In the genomic region with DNA sequence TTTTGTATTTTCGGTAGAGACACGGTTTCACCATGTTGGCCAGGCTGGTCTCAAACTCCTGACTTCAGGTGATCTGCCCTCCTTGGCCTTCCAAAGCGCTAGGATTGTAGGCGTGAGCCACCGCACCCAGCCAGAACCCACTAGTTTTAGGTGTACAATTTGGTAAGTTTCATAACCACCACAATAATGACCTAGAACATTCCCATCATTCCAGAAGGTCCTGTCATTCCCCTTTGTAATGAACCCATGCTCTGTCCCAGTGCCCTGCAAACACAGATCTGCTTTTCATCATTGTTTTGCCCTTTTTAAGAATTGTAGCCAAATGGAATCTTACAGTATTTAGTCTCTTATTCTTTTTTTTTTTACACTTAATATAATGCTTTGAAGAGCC, we compare ENCODE assay signal across 27 cellular contexts. TPM values are rescaled to one million over a fixed set of nuclear protein-coding genes. Genes with fewer than 3 reads are reported as not detected.
DNase-seq lines count a peak whose midpoint lies in the region; ATAC-seq, FAIRE-seq and TF ChIP-seq lines count a peak whose summit lies in the region.
"Had no signal": no experiment of that assay in that cellular context is flagged by ENCODE, and none has a peak within 500 bp of the region (broad histone marks: within the 10 kb centered on the region; RNA-seq: fewer than 3 reads in every experiment).

No MANE protein-coding gene starts in this region.

- intact Hi-C loops in heart left ventricle (cut with DNase I), result no loop called here

- no peak for TF ChIP-seq CTCF in choroid plexus epithelial cell (conservative IDR thresholded peaks at IDR 0.05; ENCODE audit: low read depth, low read length)
- no peak for TF ChIP-seq CTCF in heart left ventricle (IDR thresholded peaks at IDR 0.05)

- FAIRE-seq in urothelium cell line (lab: Jason Lieb, UNC), result no peak

- H3K27ac ChIP-seq in heart left ventricle, result no peak overlapping the region
- H3K27ac ChIP-seq: left ventricle myocardium inferior, ovary, right atrium auricular region, SJCRH30, thyroid gland had no signal

- H3K4me3 ChIP-seq in choroid plexus epithelial cell (ENCODE audit: low read depth, low read length) (no peak overlapping the region), heart left ventricle (no peak overlapping the region)
- H3K4me3 ChIP-seq: left ventricle myocardium inferior, ovary, right atrium auricular region, SJCRH30, thyroid gland had no signal

- peaks cover 0 to 13% (median 0%) of the 10 kb centered on the region in 12 donors for H3K9me3 ChIP-seq in heart left ventricle
- H3K9me3 ChIP-seq: ovary, SJCRH30, thyroid gland had no signal

- ATAC-seq in HG03439 (IDR thresholded peaks at IDR 0.05; ENCODE audit: unreplicated experiment) (no peak), heart left ventricle (no peak)
- ATAC-seq: activated naive CD4-positive, alpha-beta T cell treated with anti-CD3 and anti-CD28 coated beads, Interleukin-2, amount 50 U/mL, for 72 hours; stimulated activated naive CD8-positive, alpha-beta T cell treated with anti-CD3 and anti-CD28 coated beads, Interleukin-15, amount 100 ng/mL, for 72 hours had no signal

- whole genome bisulfite sequencing in heart left ventricle, 4 donors, result 93 to 97% (median 95%) methylated on average over 5 of the region's 5 CpGs

- no peaks in the 10 kb centered on the region for H3K36me3 ChIP-seq in heart left ventricle
- H3K36me3 ChIP-seq: left ventricle myocardium inferior, ovary, right atrium auricular region, SJCRH30, thyroid gland had no signal

- TF ChIP-seq POLR2A in heart left ventricle (IDR thresholded peaks at IDR 0.05), result no peak

- peaks cover 0 to 37% (median 0%) of the 10 kb centered on the region in 12 donors for H3K4me1 ChIP-seq in heart left ventricle
- H3K4me1 ChIP-seq: left ventricle myocardium inferior, right atrium auricular region, SJCRH30, thyroid gland had no signal

- peaks cover 0 to 7% (median 0%) of the 10 kb centered on the region in 9 donors for H3K27me3 ChIP-seq in heart left ventricle
- H3K27me3 ChIP-seq: ovary, right atrium auricular region, SJCRH30, thyroid gland had no signal

- DNase-seq in EL (peak; percentile 29), NCI-H226 (peak; percentile 14), choroid plexus epithelial cell (ENCODE audit: low read depth) (peak; percentile 14), urothelium cell line (ENCODE audit: low spot score) (peak; percentile 44), NCI-H345 (lab: John Stamatoyannopoulos, UW) (no peak), heart left ventricle (no peak)
- DNase-seq: activated CD4-positive, alpha-beta T cell treated with anti-CD3 and anti-CD28 coated beads for 48 hours; aorta; CD4-positive, CD25-positive, alpha-beta regulatory T cell; cortex of kidney; DMS79 treated with DMSO at 0.1 percent for 48 hours; effector memory CD4-positive, alpha-beta T cell; glutamatergic neuron; islet precursor cell; Kasumi-1; left ventricle myocardium inferior; NCI-H1417 treated with DMSO at 0.1 percent for 48 hours; NCI-H2081; NCI-H2227 treated with DMSO at 0.1 percent for 48 hours; ovary; SJCRH30; stimulated activated CD4-positive, alpha-beta T cell treated with anti-CD3 and anti-CD28 coated beads, Interleukin-1b, Interleukin-23, amount 100 ng/mL, for 48 hours; stimulated activated naive CD8-positive, alpha-beta T cell treated with anti-CD3 and anti-CD28 coated beads, Interleukin-15, amount 100 ng/mL, for 72 hours; thyroid gland had no signal

RNA-seq across cellular contexts. Expression of gene IRF8, which starts 35.6 kb away (rescaled TPM):
- total RNA-seq in heart left ventricle, result 10 to 100 TPM in 2 of 9 donors, 1 to 10 TPM in 7; 1.8 to 31.8 (median 3.8) TPM
- 1 to 10 TPM; 1.0 to 2.1 TPM for polyA plus RNA-seq in heart left ventricle
- total RNA-seq: SJCRH30 had no signal

Comparison
In these comparisons a context has a peak if more than half of its experiments do, and no peak if none do; other contexts are left out.
1. DNase-seq: peak in EL (single experiment), NCI-H226 (single experiment), choroid plexus epithelial cell (single experiment) and urothelium cell line (single experiment); none in NCI-H345 (single experiment) and heart left ventricle (0 of 5).